27 cellular contexts compared by ENCODE assay signal in genomic region chr6:157135691-157136090, GRCh38.
DNase-seq lines count a peak whose midpoint lies in the region; ATAC-seq lines count a peak whose summit lies in the region.
"Had no signal": no experiment of that assay in that cellular context is flagged by ENCODE, and none has a peak within 500 bp of the region (broad histone marks: within the 10 kb centered on the region; RNA-seq: fewer than 3 reads in every experiment).

No MANE protein-coding gene starts in this region.

- no peak for ATAC-seq in T-helper 17 cell
- no peak for ATAC-seq in central memory CD8-positive, alpha-beta T cell (replicated peaks; ENCODE audit: extremely low read depth, poor library complexity, severe bottlenecking)
- no peak for ATAC-seq in activated CD8-positive, alpha-beta T cell treated with anti-CD3 and anti-CD28 coated beads, Interleukin-2, amount 10 ng/mL, durations not matched to agents 7 days and 5 days
- ATAC-seq: HCT116; left lobe of liver; naive thymus-derived CD4-positive, alpha-beta T cell; stimulated activated naive CD8-positive, alpha-beta T cell treated with anti-CD3 and anti-CD28 coated beads, Interleukin-15, Interleukin-2, amounts not matched to agents 100 U/mL and 50 U/mL, for 24 hours had no signal

- H3K27me3 Mint-ChIP-seq in T-helper 17 cell: no peaks in the 10 kb centered on the region
- no peaks in the 10 kb centered on the region for H3K27me3 Mint-ChIP-seq in central memory CD8-positive, alpha-beta T cell
- no peaks in the 10 kb centered on the region for H3K27me3 Mint-ChIP-seq in activated CD8-positive, alpha-beta T cell treated with anti-CD3 and anti-CD28 coated beads, Interleukin-2, amount 10 ng/mL, durations not matched to agents 7 days and 5 days (ENCODE audit: low read depth)
- H3K27me3 Mint-ChIP-seq: naive thymus-derived CD4-positive, alpha-beta T cell had no signal

- H3K27ac Mint-ChIP-seq in T-helper 17 cell: peak overlapping the region; percentile 37
- H3K27ac Mint-ChIP-seq in central memory CD8-positive, alpha-beta T cell (ENCODE audit: low read depth): peak overlapping the region; percentile 21
- H3K27ac Mint-ChIP-seq in activated CD8-positive, alpha-beta T cell treated with anti-CD3 and anti-CD28 coated beads, Interleukin-2, amount 10 ng/mL, durations not matched to agents 7 days and 5 days: no peak overlapping the region

- H3K36me3 Mint-ChIP-seq in T-helper 17 cell (ENCODE audit: low read depth): peaks cover 10% of the 10 kb centered on the region
- H3K36me3 Mint-ChIP-seq in central memory CD8-positive, alpha-beta T cell (ENCODE audit: insufficient read depth): peaks cover 17% of the 10 kb centered on the region
- peaks cover 8% of the 10 kb centered on the region for H3K36me3 Mint-ChIP-seq in activated CD8-positive, alpha-beta T cell treated with anti-CD3 and anti-CD28 coated beads, Interleukin-2, amount 10 ng/mL, durations not matched to agents 7 days and 5 days (ENCODE audit: low read depth)

- no peaks in the 10 kb centered on the region for H3K9me3 Mint-ChIP-seq in central memory CD8-positive, alpha-beta T cell
- H3K9me3 Mint-ChIP-seq in activated CD8-positive, alpha-beta T cell treated with anti-CD3 and anti-CD28 coated beads, Interleukin-2, amount 10 ng/mL, durations not matched to agents 7 days and 5 days (ENCODE audit: insufficient read depth): no peaks in the 10 kb centered on the region
- H3K9me3 Mint-ChIP-seq: naive thymus-derived CD4-positive, alpha-beta T cell had no signal

- DNase-seq in EL (peak; percentile 35), T-helper 17 cell (no peak), iris pigment epithelial cell (ENCODE audit: low read depth) (peak; percentile 49), iPS-NIHi11 (ENCODE audit: low spot score) (no peak)
- DNase-seq in central memory CD8-positive, alpha-beta T cell (ENCODE audit: low spot score in 2 of 2): no peak
- no peak for DNase-seq in stimulated activated CD4-positive, alpha-beta T cell treated with anti-CD3 and anti-CD28 coated beads, Interleukin-12 subunit alpha, Interleukin-12 subunit beta, amount 100 ng/mL, for 4 hours
- no peak for DNase-seq in activated CD8-positive, alpha-beta T cell treated with anti-CD3 and anti-CD28 coated beads, Interleukin-2, amount 10 ng/mL, durations not matched to agents 7 days and 5 days
- DNase-seq in activated CD4-positive, alpha-beta T cell treated with anti-CD3 and anti-CD28 coated beads, Interleukin-2, amount 50 U/mL, for 48 hours: no peak
- DNase-seq: activated CD4-positive, alpha-beta T cell treated with anti-CD3 and anti-CD28 coated beads, Interleukin-2, amount 50 U/mL, for 4 hours; activated gamma-delta T cell treated with Interleukin-2 at 50 U/mL for 16 hours; activated T-cell treated with anti-CD3 and anti-CD28 coated beads for 4 hours; amygdala; heart right ventricle; naive thymus-derived CD4-positive, alpha-beta T cell; NCI-H1092; NCI-H187; NCI-H2171 treated with DMSO at 0.1 percent for 48 hours; NCI-H524 treated with DMSO at 0.1 percent for 48 hours; Peyer's patch; SIG-M5; stimulated activated CD4-positive, alpha-beta T cell treated with anti-CD3 and anti-CD28 coated beads, Interleukin-4, amount 100 ng/mL, for 4 hours; stimulated activated naive CD8-positive, alpha-beta T cell treated with anti-CD3 and anti-CD28 coated beads, Interleukin-15, Interleukin-2, amounts not matched to agents 100 U/mL and 50 U/mL, for 24 hours; uterus; WERI-Rb-1 had no signal

- POLR2A ChIA-PET in activated CD8-positive, alpha-beta T cell treated with anti-CD3 and anti-CD28 coated beads, Interleukin-2, amount 10 ng/mL, durations not matched to agents 7 days and 5 days (lab: Charles Lee): no interaction called here

- H3K9me3 ChIP-seq in T-helper 17 cell (ENCODE audit: control insufficient read depth, low read length, poor library complexity, severe bottlenecking): no peaks in the 10 kb centered on the region
- H3K9me3 ChIP-seq: heart right ventricle, Peyer's patch, thoracic aorta, uterus had no signal

- CTCF ChIA-PET in activated CD8-positive, alpha-beta T cell treated with anti-CD3 and anti-CD28 coated beads, Interleukin-2, amount 10 ng/mL, durations not matched to agents 7 days and 5 days (lab: Charles Lee): no interaction called here

- H3K4me1 Mint-ChIP-seq in T-helper 17 cell: peaks cover 13% of the 10 kb centered on the region
- peaks cover 12% of the 10 kb centered on the region for H3K4me1 Mint-ChIP-seq in central memory CD8-positive, alpha-beta T cell
- no peaks in the 10 kb centered on the region for H3K4me1 Mint-ChIP-seq in activated CD8-positive, alpha-beta T cell treated with anti-CD3 and anti-CD28 coated beads, Interleukin-2, amount 10 ng/mL, durations not matched to agents 7 days and 5 days (ENCODE audit: low read depth)

- no peak overlapping the region for H3K4me3 Mint-ChIP-seq in T-helper 17 cell
- no peak overlapping the region for H3K4me3 Mint-ChIP-seq in central memory CD8-positive, alpha-beta T cell
- H3K4me3 Mint-ChIP-seq in activated CD8-positive, alpha-beta T cell treated with anti-CD3 and anti-CD28 coated beads, Interleukin-2, amount 10 ng/mL, durations not matched to agents 7 days and 5 days: no peak overlapping the region
- H3K4me3 Mint-ChIP-seq: naive thymus-derived CD4-positive, alpha-beta T cell had no signal

Comparison
In these comparisons a context has a peak if more than half of its experiments do, and no peak if none do; other contexts are left out.
1. DNase-seq: peak in EL (single experiment) and iris pigment epithelial cell (single experiment); none in T-helper 17 cell (0 of 3), central memory CD8-positive, alpha-beta T cell (0 of 2), iPS-NIHi11 (single experiment), stimulated activated CD4-positive, alpha-beta T cell treated with anti-CD3 and anti-CD28 coated beads, Interleukin-12 subunit alpha, Interleukin-12 subunit beta, amount 100 ng/mL, for 4 hours (single experiment), activated CD8-positive, alpha-beta T cell treated with anti-CD3 and anti-CD28 coated beads, Interleukin-2, amount 10 ng/mL, durations not matched to agents 7 days and 5 days (single experiment) and activated CD4-positive, alpha-beta T cell treated with anti-CD3 and anti-CD28 coated beads, Interleukin-2, amount 50 U/mL, for 48 hours (0 of 2).